Comparison of ENCODE assay signal across 1 cellular context in genomic region chr3:42803800-42804112, GRCh38.
TF ChIP-seq lines count a peak whose summit lies in the region.

No MANE protein-coding gene starts in this region.

TF ChIP-seq in HepG2, 621 proteins besides CTCF, POLR2A, EP300 and RAD21 (continued from another document and continues in another):
- TF ChIP-seq CHD4 (IDR thresholded peaks at IDR 0.05; ENCODE audit: borderline replicate concordance, low read length) (no peak), FOXM1 (CRISPR knock-in tag; IDR thresholded peaks at IDR 0.05) (no peak), TERF1 (CRISPR knock-in tag; IDR thresholded peaks at IDR 0.05) (no peak), ZNF605 (CRISPR knock-in tag; IDR thresholded peaks at IDR 0.05) (no peak), BCL6 (CRISPR knock-in tag; IDR thresholded peaks at IDR 0.05) (no peak), TCF7 (IDR thresholded peaks at IDR 0.05; ENCODE audit: low read depth) (no peak), ZNF761 (CRISPR knock-in tag; conservative IDR thresholded peaks at IDR 0.05) (no peak; the same call in 1 of the 2 replicates), ZSCAN20 (CRISPR knock-in tag; IDR thresholded peaks at IDR 0.05; ENCODE audit: borderline replicate concordance) (no peak), MIER2 (CRISPR knock-in tag; IDR thresholded peaks at IDR 0.05) (no peak), KDM5A (IDR thresholded peaks at IDR 0.05; ENCODE audit: borderline replicate concordance, low read length) (no peak), XBP1 (CRISPR knock-in tag; IDR thresholded peaks at IDR 0.05) (no peak; the same call in 1 of the 2 replicates), RBM22 (optimal IDR thresholded peaks at IDR 0.05; ENCODE audit: low read length) (no peak), SMC3 (IDR thresholded peaks at IDR 0.05; ENCODE audit: low read length) (no peak), ZNF234 (CRISPR knock-in tag; conservative IDR thresholded peaks at IDR 0.05) (no peak), ZNF225 (CRISPR knock-in tag; IDR thresholded peaks at IDR 0.05) (no peak), ZNF577 (CRISPR knock-in tag; IDR thresholded peaks at IDR 0.05; ENCODE audit: borderline replicate concordance, low read depth) (no peak), ELF1 (CRISPR knock-in tag; IDR thresholded peaks at IDR 0.05) (no peak), ATF7 (IDR thresholded peaks at IDR 0.05) (no peak), ATF7 (CRISPR knock-in tag; IDR thresholded peaks at IDR 0.05) (no peak), SRSF1 (optimal IDR thresholded peaks at IDR 0.05; ENCODE audit: low read depth, low read length) (no peak), RNF2 (conservative IDR thresholded peaks at IDR 0.05; ENCODE audit: low read depth) (no peak), TARDBP (CRISPR knock-in tag; IDR thresholded peaks at IDR 0.05) (no peak), ZNF572 (CRISPR knock-in tag; IDR thresholded peaks at IDR 0.05) (no peak), ARID2 (CRISPR knock-in tag; IDR thresholded peaks at IDR 0.05; ENCODE audit: borderline replicate concordance) (no peak), WIZ (CRISPR knock-in tag; IDR thresholded peaks at IDR 0.05) (0 out of 2 replicates have a peak, but pooled peaks have one; percentile 48), ZMAT3 (CRISPR knock-in tag; conservative IDR thresholded peaks at IDR 0.05) (no peak; the same call in 1 of the 2 replicates), IKZF4 (CRISPR knock-in tag; IDR thresholded peaks at IDR 0.05; ENCODE audit: borderline replicate concordance, low read depth, not compliant biosample characterization) (no peak), ZBTB43 (CRISPR knock-in tag; conservative IDR thresholded peaks at IDR 0.05) (0 out of 2 replicates have a peak, but pooled peaks have one; percentile 17), ZNF878 (CRISPR knock-in tag; IDR thresholded peaks at IDR 0.05) (no peak; the same call in 1 of the 2 replicates), ZNF546 (CRISPR knock-in tag; conservative IDR thresholded peaks at IDR 0.05) (no peak), YEATS4 (CRISPR knock-in tag; IDR thresholded peaks at IDR 0.05; ENCODE audit: borderline replicate concordance) (no peak), ZNF850 (CRISPR knock-in tag; conservative IDR thresholded peaks at IDR 0.05) (no peak), ZNF20 (CRISPR knock-in tag; IDR thresholded peaks at IDR 0.05) (no peak), MIXL1 (CRISPR knock-in tag; IDR thresholded peaks at IDR 0.05) (no peak)
- TF ChIP-seq, protein P1, sequence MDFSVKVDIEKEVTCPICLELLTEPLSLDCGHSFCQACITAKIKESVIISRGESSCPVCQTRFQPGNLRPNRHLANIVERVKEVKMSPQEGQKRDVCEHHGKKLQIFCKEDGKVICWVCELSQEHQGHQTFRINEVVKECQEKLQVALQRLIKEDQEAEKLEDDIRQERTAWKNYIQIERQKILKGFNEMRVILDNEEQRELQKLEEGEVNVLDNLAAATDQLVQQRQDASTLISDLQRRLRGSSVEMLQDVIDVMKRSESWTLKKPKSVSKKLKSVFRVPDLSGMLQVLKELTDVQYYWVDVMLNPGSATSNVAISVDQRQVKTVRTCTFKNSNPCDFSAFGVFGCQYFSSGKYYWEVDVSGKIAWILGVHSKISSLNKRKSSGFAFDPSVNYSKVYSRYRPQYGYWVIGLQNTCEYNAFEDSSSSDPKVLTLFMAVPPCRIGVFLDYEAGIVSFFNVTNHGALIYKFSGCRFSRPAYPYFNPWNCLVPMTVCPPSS (IDR thresholded peaks at IDR 0.05) = no peak
- TF ChIP-seq, protein P2, sequence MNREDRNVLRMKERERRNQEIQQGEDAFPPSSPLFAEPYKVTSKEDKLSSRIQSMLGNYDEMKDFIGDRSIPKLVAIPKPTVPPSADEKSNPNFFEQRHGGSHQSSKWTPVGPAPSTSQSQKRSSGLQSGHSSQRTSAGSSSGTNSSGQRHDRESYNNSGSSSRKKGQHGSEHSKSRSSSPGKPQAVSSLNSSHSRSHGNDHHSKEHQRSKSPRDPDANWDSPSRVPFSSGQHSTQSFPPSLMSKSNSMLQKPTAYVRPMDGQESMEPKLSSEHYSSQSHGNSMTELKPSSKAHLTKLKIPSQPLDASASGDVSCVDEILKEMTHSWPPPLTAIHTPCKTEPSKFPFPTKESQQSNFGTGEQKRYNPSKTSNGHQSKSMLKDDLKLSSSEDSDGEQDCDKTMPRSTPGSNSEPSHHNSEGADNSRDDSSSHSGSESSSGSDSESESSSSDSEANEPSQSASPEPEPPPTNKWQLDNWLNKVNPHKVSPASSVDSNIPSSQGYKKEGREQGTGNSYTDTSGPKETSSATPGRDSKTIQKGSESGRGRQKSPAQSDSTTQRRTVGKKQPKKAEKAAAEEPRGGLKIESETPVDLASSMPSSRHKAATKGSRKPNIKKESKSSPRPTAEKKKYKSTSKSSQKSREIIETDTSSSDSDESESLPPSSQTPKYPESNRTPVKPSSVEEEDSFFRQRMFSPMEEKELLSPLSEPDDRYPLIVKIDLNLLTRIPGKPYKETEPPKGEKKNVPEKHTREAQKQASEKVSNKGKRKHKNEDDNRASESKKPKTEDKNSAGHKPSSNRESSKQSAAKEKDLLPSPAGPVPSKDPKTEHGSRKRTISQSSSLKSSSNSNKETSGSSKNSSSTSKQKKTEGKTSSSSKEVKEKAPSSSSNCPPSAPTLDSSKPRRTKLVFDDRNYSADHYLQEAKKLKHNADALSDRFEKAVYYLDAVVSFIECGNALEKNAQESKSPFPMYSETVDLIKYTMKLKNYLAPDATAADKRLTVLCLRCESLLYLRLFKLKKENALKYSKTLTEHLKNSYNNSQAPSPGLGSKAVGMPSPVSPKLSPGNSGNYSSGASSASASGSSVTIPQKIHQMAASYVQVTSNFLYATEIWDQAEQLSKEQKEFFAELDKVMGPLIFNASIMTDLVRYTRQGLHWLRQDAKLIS (CRISPR knock-in tag; IDR thresholded peaks at IDR 0.05) = no peak
- TF ChIP-seq, protein P3, sequence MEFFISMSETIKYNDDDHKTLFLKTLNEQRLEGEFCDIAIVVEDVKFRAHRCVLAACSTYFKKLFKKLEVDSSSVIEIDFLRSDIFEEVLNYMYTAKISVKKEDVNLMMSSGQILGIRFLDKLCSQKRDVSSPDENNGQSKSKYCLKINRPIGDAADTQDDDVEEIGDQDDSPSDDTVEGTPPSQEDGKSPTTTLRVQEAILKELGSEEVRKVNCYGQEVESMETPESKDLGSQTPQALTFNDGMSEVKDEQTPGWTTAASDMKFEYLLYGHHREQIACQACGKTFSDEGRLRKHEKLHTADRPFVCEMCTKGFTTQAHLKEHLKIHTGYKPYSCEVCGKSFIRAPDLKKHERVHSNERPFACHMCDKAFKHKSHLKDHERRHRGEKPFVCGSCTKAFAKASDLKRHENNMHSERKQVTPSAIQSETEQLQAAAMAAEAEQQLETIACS (CRISPR knock-in tag; IDR thresholded peaks at IDR 0.05) = no peak
- TF ChIP-seq, protein P4, sequence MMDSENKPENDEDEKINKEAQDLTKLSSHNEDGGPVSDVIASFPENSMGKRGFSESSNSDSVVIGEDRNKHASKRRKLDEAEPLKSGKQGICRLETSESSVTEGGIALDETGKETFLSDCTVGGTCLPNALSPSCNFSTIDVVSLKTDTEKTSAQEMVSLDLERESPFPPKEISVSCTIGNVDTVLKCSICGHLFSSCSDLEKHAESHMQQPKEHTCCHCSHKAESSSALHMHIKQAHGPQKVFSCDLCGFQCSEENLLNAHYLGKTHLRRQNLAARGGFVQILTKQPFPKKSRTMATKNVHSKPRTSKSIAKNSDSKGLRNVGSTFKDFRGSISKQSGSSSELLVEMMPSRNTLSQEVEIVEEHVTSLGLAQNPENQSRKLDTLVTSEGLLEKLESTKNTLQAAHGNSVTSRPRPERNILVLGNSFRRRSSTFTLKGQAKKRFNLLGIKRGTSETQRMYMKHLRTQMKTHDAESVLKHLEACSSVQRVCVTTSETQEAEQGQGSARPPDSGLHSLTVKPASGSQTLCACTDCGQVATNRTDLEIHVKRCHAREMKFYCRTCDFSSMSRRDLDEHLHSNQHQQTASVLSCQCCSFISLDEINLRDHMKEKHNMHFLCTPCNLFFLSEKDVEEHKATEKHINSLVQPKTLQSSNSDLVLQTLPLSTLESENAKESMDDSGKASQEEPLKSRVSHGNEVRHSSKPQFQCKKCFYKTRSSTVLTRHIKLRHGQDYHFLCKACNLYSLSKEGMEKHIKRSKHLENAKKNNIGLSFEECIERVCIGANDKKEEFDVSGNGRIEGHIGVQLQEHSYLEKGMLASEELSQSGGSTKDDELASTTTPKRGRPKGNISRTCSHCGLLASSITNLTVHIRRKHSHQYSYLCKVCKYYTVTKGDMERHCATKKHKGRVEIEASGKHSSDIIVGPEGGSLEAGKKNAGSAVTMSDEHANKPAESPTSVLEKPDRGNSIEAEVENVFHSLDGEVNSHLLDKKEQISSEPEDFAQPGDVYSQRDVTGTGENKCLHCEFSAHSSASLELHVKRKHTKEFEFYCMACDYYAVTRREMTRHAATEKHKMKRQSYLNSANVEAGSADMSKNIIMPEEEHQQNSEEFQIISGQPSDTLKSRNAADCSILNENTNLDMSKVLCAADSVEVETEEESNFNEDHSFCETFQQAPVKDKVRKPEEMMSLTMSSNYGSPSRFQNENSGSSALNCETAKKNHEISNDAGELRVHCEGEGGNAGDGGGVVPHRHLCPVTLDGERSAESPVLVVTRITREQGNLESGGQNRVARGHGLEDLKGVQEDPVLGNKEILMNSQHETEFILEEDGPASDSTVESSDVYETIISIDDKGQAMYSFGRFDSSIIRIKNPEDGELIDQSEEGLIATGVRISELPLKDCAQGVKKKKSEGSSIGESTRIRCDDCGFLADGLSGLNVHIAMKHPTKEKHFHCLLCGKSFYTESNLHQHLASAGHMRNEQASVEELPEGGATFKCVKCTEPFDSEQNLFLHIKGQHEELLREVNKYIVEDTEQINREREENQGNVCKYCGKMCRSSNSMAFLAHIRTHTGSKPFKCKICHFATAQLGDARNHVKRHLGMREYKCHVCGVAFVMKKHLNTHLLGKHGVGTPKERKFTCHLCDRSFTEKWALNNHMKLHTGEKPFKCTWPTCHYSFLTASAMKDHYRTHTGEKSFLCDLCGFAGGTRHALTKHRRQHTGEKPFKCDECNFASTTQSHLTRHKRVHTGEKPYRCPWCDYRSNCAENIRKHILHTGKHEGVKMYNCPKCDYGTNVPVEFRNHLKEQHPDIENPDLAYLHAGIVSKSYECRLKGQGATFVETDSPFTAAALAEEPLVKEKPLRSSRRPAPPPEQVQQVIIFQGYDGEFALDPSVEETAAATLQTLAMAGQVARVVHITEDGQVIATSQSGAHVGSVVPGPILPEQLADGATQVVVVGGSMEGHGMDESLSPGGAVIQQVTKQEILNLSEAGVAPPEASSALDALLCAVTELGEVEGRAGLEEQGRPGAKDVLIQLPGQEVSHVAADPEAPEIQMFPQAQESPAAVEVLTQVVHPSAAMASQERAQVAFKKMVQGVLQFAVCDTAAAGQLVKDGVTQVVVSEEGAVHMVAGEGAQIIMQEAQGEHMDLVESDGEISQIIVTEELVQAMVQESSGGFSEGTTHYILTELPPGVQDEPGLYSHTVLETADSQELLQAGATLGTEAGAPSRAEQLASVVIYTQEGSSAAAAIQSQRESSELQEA (CRISPR knock-in tag; IDR thresholded peaks at IDR 0.05; ENCODE audit: not compliant biosample characterization) = no peak
- TF ChIP-seq, protein P5, sequence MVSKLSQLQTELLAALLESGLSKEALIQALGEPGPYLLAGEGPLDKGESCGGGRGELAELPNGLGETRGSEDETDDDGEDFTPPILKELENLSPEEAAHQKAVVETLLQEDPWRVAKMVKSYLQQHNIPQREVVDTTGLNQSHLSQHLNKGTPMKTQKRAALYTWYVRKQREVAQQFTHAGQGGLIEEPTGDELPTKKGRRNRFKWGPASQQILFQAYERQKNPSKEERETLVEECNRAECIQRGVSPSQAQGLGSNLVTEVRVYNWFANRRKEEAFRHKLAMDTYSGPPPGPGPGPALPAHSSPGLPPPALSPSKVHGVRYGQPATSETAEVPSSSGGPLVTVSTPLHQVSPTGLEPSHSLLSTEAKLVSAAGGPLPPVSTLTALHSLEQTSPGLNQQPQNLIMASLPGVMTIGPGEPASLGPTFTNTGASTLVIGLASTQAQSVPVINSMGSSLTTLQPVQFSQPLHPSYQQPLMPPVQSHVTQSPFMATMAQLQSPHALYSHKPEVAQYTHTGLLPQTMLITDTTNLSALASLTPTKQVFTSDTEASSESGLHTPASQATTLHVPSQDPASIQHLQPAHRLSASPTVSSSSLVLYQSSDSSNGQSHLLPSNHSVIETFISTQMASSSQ (IDR thresholded peaks at IDR 0.05; ENCODE audit: low read depth) = no peak
- TF ChIP-seq, protein P5 (CRISPR knock-in tag; IDR thresholded peaks at IDR 0.05; ENCODE audit: borderline replicate concordance) = no peak
- TF ChIP-seq, protein P6, sequence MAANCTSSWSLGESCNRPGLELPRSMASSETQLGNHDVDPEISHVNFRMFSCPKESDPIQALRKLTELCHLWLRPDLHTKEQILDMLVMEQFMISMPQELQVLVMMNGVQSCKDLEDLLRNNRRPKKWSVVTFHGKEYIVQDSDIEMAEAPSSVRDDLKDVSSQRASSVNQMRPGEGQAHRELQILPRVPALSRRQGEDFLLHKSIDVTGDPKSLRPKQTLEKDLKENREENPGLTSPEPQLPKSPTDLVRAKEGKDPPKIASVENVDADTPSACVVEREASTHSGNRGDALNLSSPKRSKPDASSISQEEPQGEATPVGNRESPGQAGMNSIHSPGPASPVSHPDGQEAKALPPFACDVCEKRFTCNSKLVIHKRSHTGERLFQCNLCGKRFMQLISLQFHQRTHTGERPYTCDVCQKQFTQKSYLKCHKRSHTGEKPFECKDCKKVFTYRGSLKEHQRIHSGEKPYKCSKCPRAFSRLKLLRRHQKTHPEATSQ (CRISPR knock-in tag; IDR thresholded peaks at IDR 0.05; ENCODE audit: borderline replicate concordance) = no peak
